In the genomic region with DNA sequence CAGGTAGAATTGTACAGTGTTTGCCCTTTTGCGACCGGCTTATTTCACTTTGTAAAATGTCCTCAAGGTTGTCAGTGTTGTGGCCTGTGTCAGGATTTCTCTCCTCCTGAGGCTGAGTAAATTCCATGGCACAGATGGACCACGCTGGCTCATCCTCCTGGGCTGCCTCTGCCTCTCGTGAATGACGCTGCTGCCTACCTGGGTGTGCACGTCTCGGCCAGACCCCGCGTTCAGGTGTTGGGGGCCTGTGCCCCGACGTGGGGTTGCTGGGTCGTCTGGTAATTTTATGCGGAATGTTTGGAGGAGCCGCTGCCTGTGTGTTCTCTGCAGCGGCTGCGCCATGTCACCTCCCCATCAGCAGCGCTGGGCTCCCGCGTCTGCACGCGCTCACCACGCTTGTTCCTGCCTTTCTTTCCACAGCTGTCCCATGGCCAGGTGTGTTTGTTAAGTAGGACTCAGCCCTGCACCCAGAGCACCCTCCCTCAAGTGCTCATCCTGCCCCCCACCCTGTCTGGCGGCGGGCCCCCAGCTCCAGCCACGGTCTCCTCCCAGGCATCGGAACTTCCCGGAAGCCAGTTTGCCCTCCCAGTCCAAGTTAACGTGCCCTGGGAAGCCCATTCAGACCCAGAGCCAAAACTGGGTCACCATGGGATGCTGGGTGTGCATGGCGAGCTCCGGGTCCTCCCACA, we compare ENCODE assay signal across 27 cellular contexts. TPM values are rescaled to one million over a fixed set of nuclear protein-coding genes. Genes with fewer than 3 reads are reported as not detected.
"Had no signal": no experiment of that assay in that cellular context is flagged by ENCODE, and none has a peak within 500 bp of the region (broad histone marks: within the 10 kb centered on the region; RNA-seq: fewer than 3 reads in every experiment).

No MANE protein-coding gene starts in this region.

- H3K4me2 ChIP-seq: neural progenitor cell, smooth muscle cell had no signal

- FAIRE-seq: pancreas had no signal

- H2AFZ ChIP-seq: neural progenitor cell had no signal

- H3K9me3 ChIP-seq: neutrophil, pancreas, prostate gland, spleen, stomach, testis, tibial artery, transverse colon, upper lobe of right lung, vagina had no signal

- ATAC-seq: naive thymus-derived CD8-positive, alpha-beta T cell; natural killer cell treated with Interleukin-12 subunit alpha and Interleukin-12 subunit beta and Interleukin-15 and Interleukin-18, amount 100 ng/mL, for 72 hours; pancreas; right cardiac atrium; sciatic nerve; stimulated activated effector memory CD8-positive, alpha-beta T cell treated with anti-CD3 and anti-CD28 coated beads, Interleukin-12 subunit alpha, Interleukin-12 subunit beta, amount 100 ng/mL, for 72 hours; stimulated activated naive B cell treated with anti-CD40 and anti-IgM and Interleukin-4, amounts not matched to agents 10 μg/mL and 1 μg/mL and 100 μg/mL, for 72 hours; upper lobe of right lung had no signal

- H3K27me3 ChIP-seq: pancreas, testis, vagina had no signal

- DNase-seq: naive B cell; naive thymus-derived CD8-positive, alpha-beta T cell; nephron progenitor cell; nucleus accumbens; spleen; stimulated activated CD4-positive, alpha-beta T cell treated with anti-CD3 and anti-CD28 coated beads, Interleukin-12 subunit alpha, Interleukin-12 subunit beta, amount 100 ng/mL, for 4 hours; stimulated activated CD4-positive, alpha-beta T cell treated with anti-CD3 and anti-CD28 coated beads, Interleukin-1b, Interleukin-23, amount 100 ng/mL, for 48 hours; stimulated activated CD4-positive, alpha-beta T cell treated with anti-CD3 and anti-CD28 coated beads, Interleukin-4, amount 100 ng/mL, for 24 hours; stimulated activated naive B cell treated with anti-CD40 and anti-IgM and Interleukin-4, amounts not matched to agents 10 μg/mL and 1 μg/mL and 100 μg/mL, for 72 hours; stimulated activated naive CD4-positive, alpha-beta T cell treated with Interleukin-2 at 50 U/mL for 16 hours; stomach; testis; tibial artery; transverse colon; upper lobe of right lung had no signal

- H3K4me3 ChIP-seq: neural progenitor cell, pancreas, prostate gland, skin epidermis, smooth muscle cell, spleen, stomach, testis, tibial artery, transverse colon, upper lobe of right lung, vagina had no signal

- H3K9ac ChIP-seq: neural progenitor cell had no signal

- H3K36me3 ChIP-seq: neural progenitor cell, neutrophil, pancreas, prostate gland, spleen, stomach, tibial artery, transverse colon, upper lobe of right lung, vagina had no signal

- H3K27ac ChIP-seq: neural progenitor cell, neutrophil, pancreas, prostate gland, skin epidermis, spleen, stomach, testis, tibial artery, transverse colon, upper lobe of right lung, vagina had no signal

RNA-seq across cellular contexts. Expression of gene CHRNA4, which starts 36.1 kb away (rescaled TPM):
- polyA plus RNA-seq: naive thymus-derived CD8-positive, alpha-beta T cell; urinary bladder had no signal
